Comparison of ENCODE assay signal across 10 cellular contexts in genomic region chr21:44867999-44868700, GRCh38. TPM values are rescaled to one million over a fixed set of nuclear protein-coding genes. Genes with fewer than 3 reads are reported as not detected.
DNase-seq lines count a peak whose midpoint lies in the region; ATAC-seq, FAIRE-seq and TF ChIP-seq lines count a peak whose summit lies in the region.
"Had no signal": no experiment of that assay in that cellular context is flagged by ENCODE, and none has a peak within 500 bp of the region (broad histone marks: within the 10 kb centered on the region; RNA-seq: fewer than 3 reads in every experiment).

No MANE protein-coding gene starts in this region.

- H3K79me2 ChIP-seq in astrocyte (ENCODE audit: insufficient read depth, low read length), result peaks cover 91% of the 10 kb centered on the region

- H3K36me3 ChIP-seq in astrocyte (ENCODE audit: insufficient read depth, low read length), result peaks cover 5% of the 10 kb centered on the region

- DNase-seq in CD14-positive monocyte (ENCODE audit: low spot score) (no peak), T-cell (peak in 31 of 34 experiments; percentile 48 to 80 (median 60)), astrocyte (ENCODE audit: low read depth) (no peak), hepatic stellate cell (ENCODE audit: low spot score) (no peak), NCI-H774 (lab: John Stamatoyannopoulos, UW) (no peak)
- DNase-seq: DMS153 had no signal

- no peak for FAIRE-seq in astrocyte (lab: Jason Lieb, UNC)

- H3K9me3 Mint-ChIP-seq in CD14-positive monocyte (peaks cover 0 to 3% (median 0%) of the 10 kb centered on the region in 7 donors), T-cell (no peaks in the 10 kb centered on the region), astrocyte (ENCODE audit: unreplicated experiment) (no peaks in the 10 kb centered on the region), nephron (no peaks in the 10 kb centered on the region)

- peak overlapping the region; percentile 70 for H3K4me2 ChIP-seq in astrocyte (ENCODE audit: low read length)

- H3K27ac Mint-ChIP-seq in CD14-positive monocyte (peak overlapping the region; percentile 8 to 82 (median 70)), T-cell (peak overlapping the region; percentile 92 to 96), astrocyte (ENCODE audit: unreplicated experiment) (peak overlapping the region; percentile 87), nephron (peak overlapping the region in 2 of 3 experiments; percentile 37 to 45)

- peaks cover 44 to 46% of the 10 kb centered on the region in 2 donors for H3K36me3 Mint-ChIP-seq in CD14-positive monocyte
- peaks cover 24% of the 10 kb centered on the region for H3K36me3 Mint-ChIP-seq in T-cell
- H3K36me3 Mint-ChIP-seq in astrocyte (ENCODE audit: low read depth, unreplicated experiment), result peaks cover 8% of the 10 kb centered on the region
- peaks cover 29% of the 10 kb centered on the region for H3K36me3 Mint-ChIP-seq in nephron (ENCODE audit: low read depth)

- no peaks in the 10 kb centered on the region for H3K27me3 ChIP-seq in astrocyte (ENCODE audit: insufficient read depth, low read length)
- H3K27me3 ChIP-seq: left lung had no signal

- no peak overlapping the region for H3K9ac ChIP-seq in astrocyte (ENCODE audit: low read length)

- CTCF ChIA-PET in T-cell (lab: Charles Lee), result no interaction called here

- H3K9me3 ChIP-seq in astrocyte (ENCODE audit: insufficient read depth, low read depth, low read length), result no peaks in the 10 kb centered on the region
- H3K9me3 ChIP-seq: left lung had no signal

- intact Hi-C loops in CD14-positive monocyte (cut with micrococcal nuclease), result loop anchor here in 1 of 2 donors (5.0 kb wide), 1 partner anchor 66 kb away; the partner anchor contains the start of gene UBE2G2

- peak overlapping the region; percentile 56 to 59 for H3K4me3 Mint-ChIP-seq in CD14-positive monocyte
- H3K4me3 Mint-ChIP-seq in T-cell, result peak overlapping the region; percentile 48 to 87 (median 67)
- peak overlapping the region; percentile 37 for H3K4me3 Mint-ChIP-seq in astrocyte (ENCODE audit: unreplicated experiment)
- peak overlapping the region in 1 of 3 experiments; percentile 64 for H3K4me3 Mint-ChIP-seq in nephron

- H4K20me1 ChIP-seq in astrocyte (ENCODE audit: insufficient read depth, low read length), result peaks cover 94% of the 10 kb centered on the region

- ATAC-seq in T-cell (replicated peaks in 1 of 4) (peak; percentile 66 to 77 (median 68)), HG03280 (IDR thresholded peaks at IDR 0.05; ENCODE audit: unreplicated experiment) (no peak), HG03175 (IDR thresholded peaks at IDR 0.05; ENCODE audit: unreplicated experiment) (no peak)
- ATAC-seq: left lung had no signal

- peak overlapping the region; percentile 88 for H3K27ac ChIP-seq in astrocyte (ENCODE audit: low read depth, low read length)

- H3K4me3 ChIP-seq in astrocyte (ENCODE audit: insufficient read depth, low read depth, low read length), result no peak overlapping the region
- H3K4me3 ChIP-seq: left lung had no signal

- H3K4me1 Mint-ChIP-seq in CD14-positive monocyte, result peaks cover 84% of the 10 kb centered on the region
- H3K4me1 Mint-ChIP-seq in T-cell, result peaks cover 80 to 90% (median 89%) of the 10 kb centered on the region in 3 donors
- peaks cover 63% of the 10 kb centered on the region for H3K4me1 Mint-ChIP-seq in astrocyte (ENCODE audit: low read depth, unreplicated experiment)
- peaks cover 68% of the 10 kb centered on the region for H3K4me1 Mint-ChIP-seq in nephron

- H3K27me3 Mint-ChIP-seq in CD14-positive monocyte (ENCODE audit: low read depth in 3 of 3) (no peaks in the 10 kb centered on the region), T-cell (no peaks in the 10 kb centered on the region), astrocyte (ENCODE audit: low read depth, unreplicated experiment) (no peaks in the 10 kb centered on the region), nephron (ENCODE audit: low read depth) (no peaks in the 10 kb centered on the region)

- no peak overlapping the region for H2AFZ ChIP-seq in astrocyte (ENCODE audit: low read depth, low read length)

- POLR2A ChIA-PET in T-cell (lab: Charles Lee), result interaction anchor here in 1 of 2 donors (0.6 kb wide), 1 partner anchor 12 kb away, joined by 3 read pairs; no protein-coding TSS in a partner anchor

- TF ChIP-seq CTCF in CD14-positive monocyte (IDR thresholded peaks at IDR 0.05) (no peak), astrocyte (IDR thresholded peaks at IDR 0.05; ENCODE audit: insufficient read depth, low read depth, low read length) (no peak), nephron (IDR thresholded peaks at IDR 0.05; ENCODE audit: unreplicated experiment in 3 of 3) (no peak)

- peaks cover 72% of the 10 kb centered on the region for H3K4me1 ChIP-seq in astrocyte (ENCODE audit: insufficient read depth, low read length)

RNA-seq across cellular contexts. Expression of gene PTTG1IP, which starts 5.3 kb away (rescaled TPM):
- polyA plus RNA-seq in CD14-positive monocyte, result 100 to 1,000 TPM; 206 to 238 TPM
- 10 to 100 TPM; 73.4 to 91.1 (median 90.2) TPM for total RNA-seq in T-cell
- total RNA-seq in astrocyte, result 208 and 240 TPM in 2 replicates

RNA-seq across cellular contexts. Expression of gene SUMO3, which starts 50.3 kb away (rescaled TPM):
- 100 to 1,000 TPM; 109 to 112 TPM for polyA plus RNA-seq in CD14-positive monocyte
- 10 to 100 TPM; 49.1 to 77.1 (median 53.7) TPM for total RNA-seq in T-cell
- total RNA-seq in astrocyte, result 72.7 and 83.5 TPM in 2 replicates

RNA-seq across cellular contexts. Expression of gene ITGB2, which starts 52.5 kb away (rescaled TPM):
- 1,000 to 10,000 TPM; 1,470 to 1,628 TPM for polyA plus RNA-seq in CD14-positive monocyte
- total RNA-seq in T-cell (100 to 1,000 TPM; 249 to 498 (median 304) TPM), astrocyte (0.61 TPM in 1 of 2 replicates, not detected in the other)

Comparison
In these comparisons a context has a peak if more than half of its experiments do, and no peak if none do; other contexts are left out.
1. DNase-seq: peak in T-cell (31 of 34); none in CD14-positive monocyte (single experiment), astrocyte (single experiment), hepatic stellate cell (single experiment) and NCI-H774 (single experiment).
2. H3K27ac Mint-ChIP-seq: peak in every context shown above with its lines; median percentile 94 in T-cell; 87 in astrocyte; 70 in CD14-positive monocyte; 41 in nephron.
3. ATAC-seq: peak in T-cell (4 of 4); none in HG03280 (single experiment) and HG03175 (single experiment).
4. RNA of gene ITGB2, which starts 52.5 kb away (total RNA-seq): 249 to 498 TPM in T-cell; 0.61 TPM in astrocyte; every median in the first group is over 100 times any median in the second.